ENCODE assay signal across 1 cellular context in the genomic region with DNA sequence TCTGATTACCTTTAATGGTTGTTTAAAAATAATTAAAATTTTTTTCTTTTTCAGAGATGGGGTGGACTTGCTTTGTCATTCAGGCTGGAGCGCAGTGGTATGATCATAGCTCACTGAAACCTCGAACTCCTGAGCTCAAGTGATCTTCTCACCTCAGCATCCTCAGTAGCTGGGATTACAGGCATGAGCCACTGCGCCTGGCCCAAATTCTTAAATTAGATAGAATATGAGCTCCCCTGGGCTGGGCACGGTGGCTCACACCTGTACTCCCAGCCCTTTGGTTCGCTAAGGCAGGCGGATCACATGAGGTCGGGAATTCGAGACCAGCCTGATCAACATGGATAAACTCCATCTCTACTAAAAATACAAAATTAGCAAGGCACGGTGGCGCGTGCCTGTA.
A peak's percentile ranks its signal among the peaks of the same experiment; 100 is the strongest.
TF ChIP-seq lines count a peak whose summit lies in the region.

No MANE protein-coding gene starts in this region.

TF ChIP-seq in HEK293, 187 proteins besides CTCF, POLR2A, EP300 and RAD21:
- TF ChIP-seq ZNF664 (tag by site-specific recombination; IDR thresholded peaks at IDR 0.05) (0 out of 2 replicates have a peak, but pooled peaks have one; percentile 12), RBAK (tag by site-specific recombination; IDR thresholded peaks at IDR 0.05) (no peak)
